Comparison of ENCODE assay signal across 15 cellular contexts in the genomic region with DNA sequence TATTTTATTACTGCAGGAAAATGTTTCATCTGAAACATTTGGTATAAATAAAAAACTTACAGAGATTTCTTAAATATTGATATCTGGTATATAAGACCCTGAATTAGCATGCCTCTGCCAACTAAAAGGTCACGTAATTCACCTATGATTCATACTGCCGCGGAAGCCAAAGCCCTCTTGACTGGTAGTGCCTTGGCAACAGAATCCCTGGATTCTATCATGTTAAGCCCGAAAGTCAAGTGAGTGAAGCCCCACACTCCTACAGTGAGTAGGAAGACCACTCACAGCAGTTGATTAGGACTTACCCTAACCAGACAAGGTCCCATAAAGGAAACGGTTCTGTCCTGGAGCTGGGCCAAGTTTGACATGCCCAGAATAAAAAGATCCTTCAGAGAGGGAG.
A peak's percentile ranks its signal among the peaks of the same experiment; 100 is the strongest.
DNase-seq lines count a peak whose midpoint lies in the region; ATAC-seq and TF ChIP-seq lines count a peak whose summit lies in the region.
"Had no signal": no experiment of that assay in that cellular context is flagged by ENCODE, and none has a peak within 500 bp of the region (broad histone marks: within the 10 kb centered on the region; RNA-seq: fewer than 3 reads in every experiment).

No MANE protein-coding gene starts in this region.

- H3K4me1 ChIP-seq in GM23248 (ENCODE audit: insufficient read depth) (peaks cover 83% of the 10 kb centered on the region), PC-3 (ENCODE audit: insufficient read depth, low read length) (peaks cover 26% of the 10 kb centered on the region), trophoblast cell (ENCODE audit: control insufficient read depth in 1 of 2, insufficient read depth in 2 of 2, low read length in 2 of 2) (no peaks in the 10 kb centered on the region), neuronal stem cell (ENCODE audit: control insufficient read depth in 2 of 2, insufficient read depth in 1 of 2, low read depth in 1 of 2, low read length in 2 of 2) (peaks cover 2 to 3% of the 10 kb centered on the region in 2 donors), Karpas-422 (ENCODE audit: low read length) (peaks cover 7% of the 10 kb centered on the region)

- H3K9me2 ChIP-seq in GM23248 (ENCODE audit: insufficient read depth) (no peaks in the 10 kb centered on the region), PC-3 (replicated peaks; ENCODE audit: low read length) (no peaks in the 10 kb centered on the region), Karpas-422 (replicated peaks; ENCODE audit: insufficient read depth, low read length) (no peaks in the 10 kb centered on the region)

- BruUV-seq in PC-3 (replicated peaks; lab: Mats Ljungman, UMichigan) = no TSS peak

- ATAC-seq in PC-3 = no peak
- ATAC-seq: psoas muscle had no signal

- POLR2A ChIA-PET in PC-3 (lab: Charles Lee; ENCODE audit: unreplicated experiment) = no interaction called here

- H3K27me3 ChIP-seq in GM23248 (replicated peaks; ENCODE audit: insufficient read depth) (no peaks in the 10 kb centered on the region), PC-3 (ENCODE audit: low read length) (no peaks in the 10 kb centered on the region), trophoblast cell (ENCODE audit: insufficient read depth, low read length) (no peaks in the 10 kb centered on the region), neuronal stem cell (ENCODE audit: control insufficient read depth in 3 of 3, insufficient read depth in 3 of 3, low read depth in 1 of 3, low read length in 3 of 3) (no peaks in the 10 kb centered on the region), Karpas-422 (ENCODE audit: low read length) (no peaks in the 10 kb centered on the region)

- peak overlapping the region; percentile 60 for H3K4me2 ChIP-seq in GM23248 (ENCODE audit: unreplicated experiment)
- H3K4me2 ChIP-seq in PC-3 (ENCODE audit: low read length) = no peak overlapping the region
- H3K4me2 ChIP-seq in trophoblast cell (ENCODE audit: low read length) = no peak overlapping the region
- H3K4me2 ChIP-seq in neuronal stem cell (ENCODE audit: insufficient read depth, low read length, poor library complexity, severe bottlenecking) = no peak overlapping the region
- no peak overlapping the region for H3K4me2 ChIP-seq in Karpas-422 (ENCODE audit: low read depth, low read length, poor library complexity, severe bottlenecking)

- peak overlapping the region; percentile 68 for H3K9ac ChIP-seq in GM23248
- H3K9ac ChIP-seq in PC-3 (ENCODE audit: low read length) = no peak overlapping the region
- H3K9ac ChIP-seq in trophoblast cell (ENCODE audit: low read length) = no peak overlapping the region
- H3K9ac ChIP-seq in neuronal stem cell (ENCODE audit: low read depth, low read length, poor library complexity) = no peak overlapping the region
- no peak overlapping the region for H3K9ac ChIP-seq in Karpas-422 (ENCODE audit: low read length)

- H2BK12ac ChIP-seq in trophoblast cell (ENCODE audit: low read length) = no peak overlapping the region
- no peak overlapping the region for H2BK12ac ChIP-seq in neuronal stem cell (ENCODE audit: low read length)

- H3K27ac ChIP-seq in GM23248 (peak overlapping the region; percentile 91), PC-3 (ENCODE audit: low read length) (no peak overlapping the region), trophoblast cell (ENCODE audit: low read depth, low read length) (no peak overlapping the region), neuronal stem cell (replicated peaks; ENCODE audit: low read length) (no peak overlapping the region), Karpas-422 (ENCODE audit: low read length) (no peak overlapping the region)
- H3K27ac ChIP-seq: psoas muscle had no signal

- H3K14ac ChIP-seq in trophoblast cell (ENCODE audit: low read length) (no peak overlapping the region), neuronal stem cell (ENCODE audit: low read length) (no peak overlapping the region)

- H2AK5ac ChIP-seq in trophoblast cell (ENCODE audit: low read length) (peak overlapping the region; percentile 67), neuronal stem cell (ENCODE audit: low read depth, low read length) (no peak overlapping the region)

- H2BK15ac ChIP-seq in neuronal stem cell (ENCODE audit: low read length) = no peak overlapping the region

- no peaks in the 10 kb centered on the region for H4K20me1 ChIP-seq in GM23248 (ENCODE audit: insufficient read depth)
- H4K20me1 ChIP-seq in PC-3 (ENCODE audit: low read length) = no peaks in the 10 kb centered on the region
- no peaks in the 10 kb centered on the region for H4K20me1 ChIP-seq in Karpas-422 (ENCODE audit: insufficient read depth, low read depth, low read length)

- H2AFZ ChIP-seq in GM23248 (no peak overlapping the region), PC-3 (ENCODE audit: low read length) (no peak overlapping the region), trophoblast cell (ENCODE audit: insufficient read depth, low read length, poor library complexity) (no peak overlapping the region), neuronal stem cell (ENCODE audit: low read length) (no peak overlapping the region), Karpas-422 (ENCODE audit: low read length) (no peak overlapping the region)

- H3K18ac ChIP-seq in trophoblast cell (ENCODE audit: low read length) (no peak overlapping the region), neuronal stem cell (ENCODE audit: low read length) (no peak overlapping the region)

- CTCF ChIA-PET in PC-3 (lab: Charles Lee) = no interaction called here

- no peaks in the 10 kb centered on the region for H3K79me2 ChIP-seq in GM23248 (ENCODE audit: insufficient read depth)
- no peaks in the 10 kb centered on the region for H3K79me2 ChIP-seq in PC-3 (ENCODE audit: low read length)
- H3K79me2 ChIP-seq in trophoblast cell (ENCODE audit: control insufficient read depth, insufficient read depth, low read length, poor library complexity) = no peaks in the 10 kb centered on the region
- no peaks in the 10 kb centered on the region for H3K79me2 ChIP-seq in Karpas-422 (ENCODE audit: low read length)

- in situ Hi-C loops in GM23248 (cut with MboI) = no loop called here

- H3K36me3 ChIP-seq in GM23248 (ENCODE audit: low read depth) = no peaks in the 10 kb centered on the region
- H3K36me3 ChIP-seq in PC-3 (ENCODE audit: low read depth, low read length) = no peaks in the 10 kb centered on the region
- H3K36me3 ChIP-seq in trophoblast cell (ENCODE audit: control insufficient read depth in 1 of 2, insufficient read depth in 2 of 2, low read length in 2 of 2) = no peaks in the 10 kb centered on the region
- no peaks in the 10 kb centered on the region for H3K36me3 ChIP-seq in neuronal stem cell (replicated peaks in 1 of 2; ENCODE audit: control insufficient read depth in 2 of 2, insufficient read depth in 2 of 2, low read length in 2 of 2)
- no peaks in the 10 kb centered on the region for H3K36me3 ChIP-seq in Karpas-422 (ENCODE audit: insufficient read depth, low read length)

- WGBS in GM23248 (ENCODE audit: low coverage in 1 of 2, low lambda C conversion rate in 2 of 2, missing lambda C conversion rate in 2 of 2), 2 experiments = 14 to 20% methylated on average over 5 of the region's 5 CpGs
- WGBS in trophoblast cell (ENCODE audit: extremely low coverage, insufficient coverage, insufficient read length) = no CpG with 5 or more reads among the region's 5 CpGs
- no CpG with 5 or more reads among the region's 5 CpGs for WGBS in neuronal stem cell (ENCODE audit: extremely low coverage in 2 of 2, insufficient read length in 2 of 2, insufficient replicate concordance in 1 of 2), 2 donors

- H2BK120ac ChIP-seq in trophoblast cell (ENCODE audit: insufficient read depth, low read length, poor library complexity) (no peak overlapping the region), neuronal stem cell (ENCODE audit: low read depth, low read length) (no peak overlapping the region)

- DNase-seq in GM23248 = peak; percentile 66
- DNase-seq in PC-3 = peak; percentile 28
- DNase-seq in epithelial cell of esophagus (ENCODE audit: low read depth) = peak; percentile 29
- no peak for DNase-seq in trophoblast cell
- no peak for DNase-seq in neuronal stem cell (ENCODE audit: low spot score)
- no peak for DNase-seq in stimulated activated CD4-positive, alpha-beta T cell treated with anti-CD3 and anti-CD28 coated beads, Interleukin-12 subunit alpha, Interleukin-12 subunit beta, amount 100 ng/mL, for 4 hours
- DNase-seq in Karpas-422 = no peak
- no peak for DNase-seq in RKO (ENCODE audit: low spot score)
- DNase-seq: activated CD4-positive, CD25-positive, alpha-beta regulatory T cell treated with anti-CD3 and anti-CD28 coated beads, Interleukin-2, amount 50 U/mL, for 72 hours; activated CD8-positive, alpha-beta memory T cell treated with anti-CD3 and anti-CD28 coated beads, Interleukin-2, amount 50 U/mL, for 48 hours; CD4-positive, CD25-positive, alpha-beta regulatory T cell; erythroblast; NCI-H1048; psoas muscle; T-helper 2 cell had no signal

- H4K8ac ChIP-seq in trophoblast cell (ENCODE audit: low read depth, low read length) = no peak overlapping the region
- no peak overlapping the region for H4K8ac ChIP-seq in neuronal stem cell (ENCODE audit: low read depth, low read length)

- TF ChIP-seq CTCF in PC-3 (conservative IDR thresholded peaks at IDR 0.05; ENCODE audit: low read depth, low read length) (no peak), epithelial cell of esophagus (IDR thresholded peaks at IDR 0.05; ENCODE audit: insufficient read depth, low read depth, low read length, missing control alignments) (no peak)

- H3K4me3 ChIP-seq in GM23248 (peak overlapping the region; percentile 18), PC-3 (ENCODE audit: low read length) (no peak overlapping the region), epithelial cell of esophagus (ENCODE audit: low read length) (no peak overlapping the region), trophoblast cell (ENCODE audit: low read depth, low read length) (no peak overlapping the region), neuronal stem cell (ENCODE audit: low read length in 2 of 2) (no peak overlapping the region), Karpas-422 (ENCODE audit: low read length) (no peak overlapping the region)
- H3K4me3 ChIP-seq: psoas muscle had no signal

- H3K23ac ChIP-seq in trophoblast cell (ENCODE audit: low read length) = no peak overlapping the region
- H3K23ac ChIP-seq in neuronal stem cell (ENCODE audit: low read depth, low read length, poor library complexity) = no peak overlapping the region

- H3F3A ChIP-seq in GM23248 (ENCODE audit: insufficient read depth) (peaks cover 72% of the 10 kb centered on the region), PC-3 (ENCODE audit: low read length, unreplicated experiment) (no peaks in the 10 kb centered on the region)

- H3K4ac ChIP-seq in trophoblast cell (ENCODE audit: low read depth, low read length) (no peak overlapping the region), neuronal stem cell (ENCODE audit: low read length) (no peak overlapping the region)

- intact Hi-C loops in PC-3 (cut with micrococcal nuclease) = no loop called here

- H4K12ac ChIP-seq in trophoblast cell (ENCODE audit: low read depth, low read length) = no peak overlapping the region

- H3K9me3 ChIP-seq in GM23248 (ENCODE audit: low read depth) (no peaks in the 10 kb centered on the region), PC-3 (ENCODE audit: low read length) (no peaks in the 10 kb centered on the region), trophoblast cell (ENCODE audit: insufficient read depth, low read depth, low read length) (peaks cover 2% of the 10 kb centered on the region), neuronal stem cell (replicated peaks in 1 of 2; ENCODE audit: control insufficient read depth in 2 of 2, insufficient read depth in 1 of 2, low read depth in 1 of 2, low read length in 2 of 2) (no peaks in the 10 kb centered on the region), Karpas-422 (ENCODE audit: low read length) (no peaks in the 10 kb centered on the region)
- H3K9me3 ChIP-seq: psoas muscle had no signal

- H3K79me1 ChIP-seq in trophoblast cell (ENCODE audit: low read length) (no peaks in the 10 kb centered on the region), neuronal stem cell (ENCODE audit: low read depth, low read length) (no peaks in the 10 kb centered on the region)

- H4K91ac ChIP-seq in trophoblast cell (ENCODE audit: low read depth, low read length) = no peak overlapping the region
- no peak overlapping the region for H4K91ac ChIP-seq in neuronal stem cell (ENCODE audit: low read depth, low read length, poor library complexity)

- H2BK5ac ChIP-seq in trophoblast cell (ENCODE audit: low read depth, low read length, poor library complexity) (no peak overlapping the region), neuronal stem cell (ENCODE audit: low read length) (no peak overlapping the region)

Comparison
In these comparisons a context has a peak if more than half of its experiments do, and no peak if none do; other contexts are left out.
1. DNase-seq: peak in GM23248 (single experiment), PC-3 (single experiment) and epithelial cell of esophagus (single experiment); none in trophoblast cell (0 of 2), neuronal stem cell (single experiment), stimulated activated CD4-positive, alpha-beta T cell treated with anti-CD3 and anti-CD28 coated beads, Interleukin-12 subunit alpha, Interleukin-12 subunit beta, amount 100 ng/mL, for 4 hours (single experiment), Karpas-422 (single experiment) and RKO (single experiment).